ENCODE assay signal across 17 cellular contexts in the genomic region with DNA sequence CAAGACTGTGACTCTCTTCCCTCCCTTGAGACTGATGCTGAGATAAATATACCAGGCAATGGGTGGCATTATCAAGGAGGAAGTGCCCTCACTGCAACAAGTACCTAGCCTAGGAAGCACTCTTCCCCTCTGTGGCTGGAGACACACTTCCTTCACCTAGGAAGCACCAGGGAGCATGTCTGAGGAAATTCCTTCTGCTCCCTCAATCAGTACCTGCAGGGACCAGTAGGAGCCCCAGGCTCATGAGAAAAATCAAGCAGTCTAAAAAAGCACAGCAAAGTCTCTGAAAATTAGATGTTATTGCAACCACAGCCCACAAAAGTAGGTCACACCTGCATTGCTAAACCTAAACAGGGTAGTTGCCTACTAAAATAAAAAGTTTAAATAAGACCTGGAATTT.
DNase-seq lines count a peak whose midpoint lies in the region; ATAC-seq and TF ChIP-seq lines count a peak whose summit lies in the region.
"Had no signal": no experiment of that assay in that cellular context is flagged by ENCODE, and none has a peak within 500 bp of the region (broad histone marks: within the 10 kb centered on the region; RNA-seq: fewer than 3 reads in every experiment).

No MANE protein-coding gene starts in this region.

- H3K9me3 Mint-ChIP-seq in CD4-positive, alpha-beta T cell = peaks cover 12% of the 10 kb centered on the region
- peaks cover 22% of the 10 kb centered on the region for H3K9me3 Mint-ChIP-seq in neural progenitor cell
- H3K9me3 Mint-ChIP-seq in activated CD8-positive, alpha-beta memory T cell treated with anti-CD3 and anti-CD28 coated beads, Interleukin-2, amount 10 ng/mL, durations not matched to agents 7 days and 5 days (ENCODE audit: low read depth) = peaks cover 5% of the 10 kb centered on the region

- no peaks in the 10 kb centered on the region for H3K27me3 Mint-ChIP-seq in CD4-positive, alpha-beta T cell
- H3K27me3 Mint-ChIP-seq in neural progenitor cell (ENCODE audit: insufficient read depth, low read depth) = no peaks in the 10 kb centered on the region
- H3K27me3 Mint-ChIP-seq in activated CD8-positive, alpha-beta memory T cell treated with anti-CD3 and anti-CD28 coated beads, Interleukin-2, amount 10 ng/mL, durations not matched to agents 7 days and 5 days = peaks cover 7% of the 10 kb centered on the region

- ATAC-seq in CD4-positive, alpha-beta T cell (ENCODE audit: poor library complexity) = peak; percentile 39
- ATAC-seq in HCT116 = peak; percentile 64
- no peak for ATAC-seq in activated CD8-positive, alpha-beta memory T cell treated with anti-CD3 and anti-CD28 coated beads, Interleukin-2, amount 10 ng/mL, durations not matched to agents 7 days and 5 days
- ATAC-seq: Panc1 had no signal

- CTCF ChIA-PET in CD4-positive, alpha-beta T cell (lab: Charles Lee) = no interaction called here
- CTCF ChIA-PET in HCT116 (lab: Charles Lee) = interaction anchor here (0.5 kb wide), 1 partner anchor 35 kb away, joined by 3 read pairs; no protein-coding TSS in a partner anchor
- CTCF ChIA-PET in activated CD8-positive, alpha-beta memory T cell treated with anti-CD3 and anti-CD28 coated beads, Interleukin-2, amount 10 ng/mL, durations not matched to agents 7 days and 5 days (lab: Charles Lee) = no interaction called here

- no peaks in the 10 kb centered on the region for H3F3A ChIP-seq in neural progenitor cell (ENCODE audit: low read depth)

- TF ChIP-seq RAD21 in HCT116 (IDR thresholded peaks at IDR 0.05; ENCODE audit: low read depth) = no peak

- H3K9ac ChIP-seq in HCT116 (ENCODE audit: low read length) (no peak overlapping the region), neural progenitor cell (no peak overlapping the region)

- H3K4me3 ChIP-seq in HCT116 (replicated peaks in 1 of 2; ENCODE audit: low read depth in 1 of 2, low read length in 2 of 2) (no peak overlapping the region), choroid plexus epithelial cell (ENCODE audit: low read depth, low read length) (no peak overlapping the region), neural progenitor cell (no peak overlapping the region)
- H3K4me3 ChIP-seq: lung, skin epidermis had no signal

- BruUV-seq in HCT116 (replicated peaks; lab: Mats Ljungman, UMichigan) = no TSS peak

- TF ChIP-seq POLR2A in HCT116 (IDR thresholded peaks at IDR 0.05; ENCODE audit: borderline replicate concordance, extremely low read depth, insufficient read depth, insufficient read length) = no peak

- H4K20me1 ChIP-seq in HCT116 (ENCODE audit: insufficient read depth) (no peaks in the 10 kb centered on the region), neural progenitor cell (ENCODE audit: low read depth) (no peaks in the 10 kb centered on the region)

- POLR2A ChIA-PET in CD4-positive, alpha-beta T cell (lab: Charles Lee) = no interaction called here
- POLR2A ChIA-PET in HCT116 (lab: Charles Lee) = no interaction called here

- no peak overlapping the region for H3K4me3 Mint-ChIP-seq in CD4-positive, alpha-beta T cell
- H3K4me3 Mint-ChIP-seq in neural progenitor cell = no peak overlapping the region
- H3K4me3 Mint-ChIP-seq in activated CD8-positive, alpha-beta memory T cell treated with anti-CD3 and anti-CD28 coated beads, Interleukin-2, amount 10 ng/mL, durations not matched to agents 7 days and 5 days = no peak overlapping the region
- H3K4me3 Mint-ChIP-seq: activated T-cell treated with anti-CD3 and anti-CD28 coated beads, Interleukin-2, amount 50 U/mL, for 4 hours had no signal

- H3K36me3 ChIP-seq in HCT116 (ENCODE audit: control insufficient read depth in 1 of 2, insufficient read depth in 2 of 2, low read length in 2 of 2) = no peaks in the 10 kb centered on the region
- H3K36me3 ChIP-seq in neural progenitor cell = no peaks in the 10 kb centered on the region

- no peaks in the 10 kb centered on the region for H3K79me2 ChIP-seq in HCT116 (ENCODE audit: insufficient read depth, low read length)
- H3K79me2 ChIP-seq in neural progenitor cell (ENCODE audit: low read depth) = no peaks in the 10 kb centered on the region

- no peak overlapping the region for H3K4me2 ChIP-seq in HCT116 (ENCODE audit: low read length)
- H3K4me2 ChIP-seq in neural progenitor cell = no peak overlapping the region

- TF ChIP-seq CTCF in CD4-positive, alpha-beta T cell (IDR thresholded peaks at IDR 0.05) = no peak
- TF ChIP-seq CTCF in HCT116 (IDR thresholded peaks at IDR 0.05 in 2 of 3, conservative IDR thresholded peaks at IDR 0.05 in 1 of 3; ENCODE audit: borderline replicate concordance in 1 of 3, insufficient read depth in 1 of 3, low read depth in 2 of 3, low read length in 2 of 3) = peak in 1 of 3 experiments; percentile 18; a peak in 2 of 6 replicates
- TF ChIP-seq CTCF in choroid plexus epithelial cell (conservative IDR thresholded peaks at IDR 0.05; ENCODE audit: low read depth, low read length) = peak; percentile 19
- TF ChIP-seq CTCF in neural progenitor cell (IDR thresholded peaks at IDR 0.05) = peak; percentile 10

- H3K4me1 Mint-ChIP-seq in CD4-positive, alpha-beta T cell (ENCODE audit: low read depth) = peaks cover 17% of the 10 kb centered on the region
- H3K4me1 Mint-ChIP-seq in neural progenitor cell = peaks cover 2% of the 10 kb centered on the region
- H3K4me1 Mint-ChIP-seq in activated CD8-positive, alpha-beta memory T cell treated with anti-CD3 and anti-CD28 coated beads, Interleukin-2, amount 10 ng/mL, durations not matched to agents 7 days and 5 days = peaks cover 3% of the 10 kb centered on the region

- no peaks in the 10 kb centered on the region for H3K9me2 ChIP-seq in HCT116 (ENCODE audit: insufficient read depth)

- H3K27ac Mint-ChIP-seq in CD4-positive, alpha-beta T cell = peak overlapping the region; percentile 35
- no peak overlapping the region for H3K27ac Mint-ChIP-seq in neural progenitor cell
- H3K27ac Mint-ChIP-seq in activated CD8-positive, alpha-beta memory T cell treated with anti-CD3 and anti-CD28 coated beads, Interleukin-2, amount 10 ng/mL, durations not matched to agents 7 days and 5 days = no peak overlapping the region

- no peak overlapping the region for H3K27ac ChIP-seq in CD4-positive, alpha-beta T cell (ENCODE audit: low read depth, low read length)
- H3K27ac ChIP-seq in HCT116 (ENCODE audit: low read depth, low read length) (no peak overlapping the region), neural progenitor cell (no peak overlapping the region)
- H3K27ac ChIP-seq: skin epidermis had no signal

- RAD21 ChIA-PET in HCT116 (lab: Charles Lee; ENCODE audit: low non-redundant PET in 1 of 2, low total read pairs in 2 of 2, uncharacterized antibody in 2 of 2, unreplicated experiment in 2 of 2) = no interaction called here

- no peaks in the 10 kb centered on the region for H3K4me1 ChIP-seq in HCT116 (ENCODE audit: control insufficient read depth in 1 of 2, insufficient read depth in 2 of 2, low read length in 2 of 2)
- H3K4me1 ChIP-seq in neural progenitor cell = no peaks in the 10 kb centered on the region

- H3K27me3 ChIP-seq in CD4-positive, alpha-beta T cell (ENCODE audit: control insufficient read depth, insufficient read depth, low read length) = no peaks in the 10 kb centered on the region
- H3K27me3 ChIP-seq in HCT116 (ENCODE audit: insufficient read depth, low read length) (no peaks in the 10 kb centered on the region), neural progenitor cell (no peaks in the 10 kb centered on the region)

- no peaks in the 10 kb centered on the region for H3K36me3 Mint-ChIP-seq in CD4-positive, alpha-beta T cell (ENCODE audit: low read depth)
- H3K36me3 Mint-ChIP-seq in neural progenitor cell = peaks cover 3% of the 10 kb centered on the region
- peaks cover 2% of the 10 kb centered on the region for H3K36me3 Mint-ChIP-seq in activated CD8-positive, alpha-beta memory T cell treated with anti-CD3 and anti-CD28 coated beads, Interleukin-2, amount 10 ng/mL, durations not matched to agents 7 days and 5 days

- intact Hi-C loops in CD4-positive, alpha-beta T cell (cut with DNase I, micrococcal nuclease) = no loop called here
- intact Hi-C loops in HCT116 (cut with micrococcal nuclease) = no loop called here

- DNase-seq in CD4-positive, alpha-beta T cell = no peak
- DNase-seq in HCT116 (ENCODE audit: low read depth, low spot score) = no peak
- DNase-seq in choroid plexus epithelial cell (ENCODE audit: low read depth) = peak; percentile 5
- DNase-seq in neural progenitor cell (ENCODE audit: low spot score) = no peak
- DNase-seq in activated CD8-positive, alpha-beta memory T cell treated with anti-CD3 and anti-CD28 coated beads, Interleukin-2, amount 10 ng/mL, durations not matched to agents 7 days and 5 days = no peak
- DNase-seq in NCI-H1417 (lab: John Stamatoyannopoulos, UW) = no peak
- DNase-seq in H4 (ENCODE audit: low spot score) = no peak
- DNase-seq: activated CD4-positive, alpha-beta T cell treated with anti-CD3 and anti-CD28 coated beads, Interleukin-2, amount 50 U/mL, for 1 hour; activated T-cell treated with anti-CD3 and anti-CD28 coated beads, Interleukin-2, amount 50 U/mL, for 4 hours; C1 segment of cervical spinal cord; DMS153; NCI-H1436; posterior cingulate gyrus; stimulated activated CD4-positive, alpha-beta T cell treated with anti-CD3 and anti-CD28 coated beads, Interleukin-4, amount 100 ng/mL, for 24 hours had no signal

- H2AFZ ChIP-seq in HCT116 (ENCODE audit: low read depth, low read length, poor library complexity, severe bottlenecking) = no peak overlapping the region
- peak overlapping the region; percentile 46 for H2AFZ ChIP-seq in neural progenitor cell (replicated peaks)

- H3K9me3 ChIP-seq in CD4-positive, alpha-beta T cell (ENCODE audit: control insufficient read depth, low read length) = peaks cover 5% of the 10 kb centered on the region
- H3K9me3 ChIP-seq in HCT116 (ENCODE audit: control insufficient read depth in 1 of 2, insufficient read depth in 1 of 2, low read depth in 1 of 2, low read length in 2 of 2) = no peaks in the 10 kb centered on the region
- H3K9me3 ChIP-seq in neural progenitor cell (ENCODE audit: low read depth) = no peaks in the 10 kb centered on the region

TF ChIP-seq in HCT116, 20 proteins besides CTCF, POLR2A, EP300 and RAD21:
- TF ChIP-seq SP1 (IDR thresholded peaks at IDR 0.05; ENCODE audit: low read depth) = no peak
- TF ChIP-seq, protein P1, sequence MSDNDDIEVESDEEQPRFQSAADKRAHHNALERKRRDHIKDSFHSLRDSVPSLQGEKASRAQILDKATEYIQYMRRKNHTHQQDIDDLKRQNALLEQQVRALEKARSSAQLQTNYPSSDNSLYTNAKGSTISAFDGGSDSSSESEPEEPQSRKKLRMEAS (IDR thresholded peaks at IDR 0.05) = no peak
TF ChIP-seq in HCT116: peak in this region for 0.
